In the genomic region with DNA sequence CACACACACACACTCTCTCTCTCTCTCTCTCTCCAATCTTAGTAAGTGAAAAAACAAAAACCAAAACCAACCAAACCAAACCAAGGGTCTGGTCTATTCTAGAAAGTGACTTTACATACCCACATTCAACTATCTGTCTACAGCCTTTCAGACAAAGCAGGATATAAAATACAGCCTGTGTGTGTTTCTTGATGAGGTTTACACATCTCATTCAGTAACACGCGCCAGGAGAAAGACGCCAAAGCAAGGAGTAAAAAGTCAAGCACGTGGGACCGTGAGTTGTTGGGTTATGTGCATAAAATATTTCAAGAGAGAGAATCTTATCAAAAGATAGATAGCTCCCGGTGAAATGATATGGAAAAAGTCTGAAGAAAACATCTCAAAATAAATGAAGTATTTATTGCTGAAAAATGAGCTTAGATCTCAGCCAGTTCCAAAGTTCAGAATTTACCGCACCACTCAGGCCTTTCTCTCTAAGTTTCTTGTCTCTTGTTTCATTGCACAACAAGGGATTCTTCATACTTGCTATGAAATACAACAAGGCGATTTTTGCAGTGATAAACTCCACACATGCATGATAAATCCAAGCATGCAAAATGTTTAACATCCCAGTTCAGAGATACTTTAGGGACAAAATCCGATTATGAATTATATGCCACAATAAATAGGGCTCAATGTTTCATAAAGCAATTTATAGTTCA, we compare ENCODE assay signal across 22 cellular contexts.
DNase-seq lines count a peak whose midpoint lies in the region; ATAC-seq and TF ChIP-seq lines count a peak whose summit lies in the region.
"Had no signal": no experiment of that assay in that cellular context is flagged by ENCODE, and none has a peak within 500 bp of the region (broad histone marks: within the 10 kb centered on the region; RNA-seq: fewer than 3 reads in every experiment).

No MANE protein-coding gene starts in this region.

- H3K9me3 Mint-ChIP-seq in endodermal cell, result no peaks in the 10 kb centered on the region

- peak overlapping the region; percentile 60; the same call in 1 of the 2 replicates for H3K56ac ChIP-seq in IMR-90 (ENCODE audit: extremely low read depth, insufficient read depth, low read length)

- POLR2A ChIA-PET in IMR-90 (lab: Charles Lee; ENCODE audit: unreplicated experiment), result no interaction called here
- POLR2A ChIA-PET in PC-3 (lab: Charles Lee; ENCODE audit: unreplicated experiment), result no interaction called here

- H3K79me2 ChIP-seq in PC-3 (ENCODE audit: low read length), result no peaks in the 10 kb centered on the region

- H3K36me3 Mint-ChIP-seq in endodermal cell (ENCODE audit: low read depth), result no peaks in the 10 kb centered on the region
- H3K36me3 Mint-ChIP-seq: naive thymus-derived CD8-positive, alpha-beta T cell had no signal

- H3K4me1 ChIP-seq in IMR-90 (ENCODE audit: control insufficient read depth, insufficient read depth, low read length) (peaks cover 26% of the 10 kb centered on the region), endodermal cell (ENCODE audit: control insufficient read depth, insufficient read depth, low read length) (peaks cover 7% of the 10 kb centered on the region), left lung (no peaks in the 10 kb centered on the region), PC-3 (ENCODE audit: insufficient read depth, low read length) (0 out of 2 replicates have a peak, but pooled peaks cover 3% of the 10 kb centered on the region)
- H3K4me1 ChIP-seq: breast epithelium, foreskin keratinocyte had no signal

- intact Hi-C loops in IMR-90 (cut with micrococcal nuclease) (loop anchor here (5.0 kb wide), 2 partner anchors 42 to 593 kb away; no protein-coding TSS in a partner anchor), left lung (cut with DNase I) (no loop called here), sciatic nerve (cut with DNase I) (no loop called here), PC-3 (cut with micrococcal nuclease) (no loop called here)

- H3K4me3 ChIP-seq in IMR-90 (ENCODE audit: insufficient read depth, low read depth, low read length) (no peak overlapping the region), endodermal cell (ENCODE audit: low read length) (no peak overlapping the region), left lung (no peak overlapping the region), PC-3 (ENCODE audit: low read length) (no peak overlapping the region)
- H3K4me3 ChIP-seq: breast epithelium had no signal

- no peaks in the 10 kb centered on the region for H3F3A ChIP-seq in PC-3 (ENCODE audit: low read length, unreplicated experiment)

- BruUV-seq in IMR-90 (replicated peaks; lab: Mats Ljungman, UMichigan) (no TSS peak), PC-3 (replicated peaks; lab: Mats Ljungman, UMichigan) (no TSS peak)

- H3K4me1 Mint-ChIP-seq in endodermal cell, result peaks cover 17% of the 10 kb centered on the region
- H3K4me1 Mint-ChIP-seq: CD4-positive, CD25-positive, alpha-beta regulatory T cell; naive thymus-derived CD8-positive, alpha-beta T cell had no signal

- peaks cover 21% of the 10 kb centered on the region for H3K9me1 ChIP-seq in IMR-90 (ENCODE audit: insufficient read depth, low read length)

- no peak overlapping the region for H3K4me3 Mint-ChIP-seq in endodermal cell
- H3K4me3 Mint-ChIP-seq: activated CD4-positive, alpha-beta memory T cell treated with anti-CD3 and anti-CD28 coated beads for 36 hours; CD4-positive, CD25-positive, alpha-beta regulatory T cell; naive thymus-derived CD8-positive, alpha-beta T cell had no signal

- 0 out of 2 replicates have a peak, but pooled peaks cover 10% of the 10 kb centered on the region for H4K20me1 ChIP-seq in IMR-90 (ENCODE audit: insufficient read depth, low read length)
- no peaks in the 10 kb centered on the region for H4K20me1 ChIP-seq in PC-3 (ENCODE audit: low read length)

- no peak for ATAC-seq in IMR-90 (ENCODE audit: low read depth)
- peak; percentile 20 for ATAC-seq in left lung
- peak; percentile 62 for ATAC-seq in sciatic nerve
- no peak for ATAC-seq in PC-3
- ATAC-seq: foreskin keratinocyte; naive thymus-derived CD8-positive, alpha-beta T cell had no signal

- peak overlapping the region; percentile 87 for H3K18ac ChIP-seq in IMR-90 (ENCODE audit: low read depth, low read length)

- no peaks in the 10 kb centered on the region for H3K27me3 Mint-ChIP-seq in endodermal cell (ENCODE audit: insufficient read depth)
- H3K27me3 Mint-ChIP-seq: activated CD4-positive, alpha-beta memory T cell treated with anti-CD3 and anti-CD28 coated beads for 36 hours; CD4-positive, CD25-positive, alpha-beta regulatory T cell had no signal

- peak overlapping the region; percentile 76; the same call in 2 of the 3 replicates for H2BK15ac ChIP-seq in IMR-90 (ENCODE audit: low read depth, low read length)

- CTCF ChIA-PET in IMR-90 (lab: Yijun Ruan, JAX) (interaction anchor here (0.6 to 1.2 kb wide), 3 partner anchors 10 to 178 kb away, joined by 3 read pairs; no protein-coding TSS in a partner anchor), PC-3 (lab: Charles Lee) (no interaction called here)

- H3K79me1 ChIP-seq in IMR-90 (ENCODE audit: low read depth in 1 of 2, low read length in 2 of 2), result peaks cover 2 to 3% of the 10 kb centered on the region in 2 experiments; a peak in 2 of 4 replicates

- H3K9me3 ChIP-seq in IMR-90 (ENCODE audit: control insufficient read depth, insufficient read depth, low read length), result no peaks in the 10 kb centered on the region
- no peaks in the 10 kb centered on the region for H3K9me3 ChIP-seq in endodermal cell (ENCODE audit: control insufficient read depth, low read length)
- no peaks in the 10 kb centered on the region for H3K9me3 ChIP-seq in left lung
- no peaks in the 10 kb centered on the region for H3K9me3 ChIP-seq in PC-3 (ENCODE audit: low read length)
- H3K9me3 ChIP-seq: breast epithelium had no signal

- H2AFZ ChIP-seq in IMR-90 (replicated peaks; ENCODE audit: low read length, poor library complexity) (no peak overlapping the region), PC-3 (ENCODE audit: low read length) (no peak overlapping the region)

- H3K23ac ChIP-seq in IMR-90 (ENCODE audit: low read depth, low read length), result peak overlapping the region; percentile 76; the same call in 1 of the 2 replicates

- no peak for TF ChIP-seq POLR2A in IMR-90 (IDR thresholded peaks at IDR 0.05; ENCODE audit: low read depth, low read length)

- H2BK20ac ChIP-seq in IMR-90 (ENCODE audit: low read depth, low read length), result peak overlapping the region; percentile 52

- no peak for TF ChIP-seq RAD21 in IMR-90 (IDR thresholded peaks at IDR 0.05; ENCODE audit: low read length)

- dilution Hi-C loops in IMR-90 (cut with HindIII; ENCODE audit: low sequenced_read_pairs, unreplicated experiment), result no loop called here

- H4K8ac ChIP-seq in IMR-90 (ENCODE audit: low read depth in 2 of 2, low read length in 2 of 2), result peak overlapping the region in 1 of 2 experiments; percentile 77; a peak in 3 of 4 replicates

- no peak overlapping the region for H2AK9ac ChIP-seq in IMR-90 (replicated peaks; ENCODE audit: low read depth, low read length, poor library complexity)

- peak overlapping the region; percentile 75; the same call in 1 of the 2 replicates for H4K91ac ChIP-seq in IMR-90 (ENCODE audit: insufficient read depth, low read depth, low read length)

- in situ Hi-C loops in IMR-90 (cut with MboI; ENCODE audit: low sequenced_read_pairs), result no loop called here

- H2BK5ac ChIP-seq in IMR-90 (ENCODE audit: low read depth, low read length, poor library complexity, severe bottlenecking), result peak overlapping the region; percentile 90

- H3K36me3 ChIP-seq in IMR-90 (ENCODE audit: control insufficient read depth, insufficient read depth, low read length), result no peaks in the 10 kb centered on the region
- H3K36me3 ChIP-seq in endodermal cell (ENCODE audit: control insufficient read depth, insufficient read depth, low read length), result no peaks in the 10 kb centered on the region
- H3K36me3 ChIP-seq in left lung, result no peaks in the 10 kb centered on the region
- H3K36me3 ChIP-seq in PC-3 (ENCODE audit: low read depth, low read length), result no peaks in the 10 kb centered on the region
- H3K36me3 ChIP-seq: breast epithelium had no signal

- peak overlapping the region; percentile 93; the same call in 1 of the 2 replicates for H2AK5ac ChIP-seq in IMR-90 (ENCODE audit: low read depth, low read length)

- peak overlapping the region; percentile 92; the same call in 1 of the 2 replicates for H3K4ac ChIP-seq in IMR-90 (ENCODE audit: low read depth, low read length)

- peak overlapping the region; percentile 53 for H3K4me2 ChIP-seq in IMR-90 (ENCODE audit: low read depth, low read length)
- no peak overlapping the region for H3K4me2 ChIP-seq in PC-3 (ENCODE audit: low read length)

- peak overlapping the region; percentile 80 for H4K5ac ChIP-seq in IMR-90 (ENCODE audit: low read depth, low read length)

- H3K27ac ChIP-seq in IMR-90 (ENCODE audit: insufficient read depth, low read length), result peak overlapping the region; percentile 96
- H3K27ac ChIP-seq in endodermal cell (ENCODE audit: low read depth, low read length), result peak overlapping the region; percentile 80
- no peak overlapping the region for H3K27ac ChIP-seq in left lung
- no peak overlapping the region for H3K27ac ChIP-seq in PC-3 (ENCODE audit: low read length)
- H3K27ac ChIP-seq: foreskin keratinocyte had no signal

- H2BK120ac ChIP-seq in IMR-90 (ENCODE audit: low read depth, low read length), result peak overlapping the region; percentile 94

- H3K27me3 ChIP-seq in IMR-90 (ENCODE audit: control insufficient read depth, insufficient read depth, low read length) (no peaks in the 10 kb centered on the region), endodermal cell (ENCODE audit: control insufficient read depth, insufficient read depth, low read length, poor library complexity, severe bottlenecking) (no peaks in the 10 kb centered on the region), left lung (no peaks in the 10 kb centered on the region), PC-3 (ENCODE audit: low read length) (no peaks in the 10 kb centered on the region)
- H3K27me3 ChIP-seq: breast epithelium, foreskin keratinocyte had no signal

- peak overlapping the region; percentile 92 for H3K14ac ChIP-seq in IMR-90 (replicated peaks; ENCODE audit: low read depth, low read length)

- no peak overlapping the region for H3K27ac Mint-ChIP-seq in endodermal cell
- H3K27ac Mint-ChIP-seq: activated CD4-positive, alpha-beta memory T cell treated with anti-CD3 and anti-CD28 coated beads for 36 hours; CD4-positive, CD25-positive, alpha-beta regulatory T cell; naive thymus-derived CD8-positive, alpha-beta T cell had no signal

- DNase-seq in IMR-90 (peak; percentile 24), endodermal cell (no peak), left lung (no peak), sciatic nerve (ENCODE audit: low spot score) (no peak), PC-3 (no peak), AG08395 (ENCODE audit: low spot score) (no peak), NCI-H446 treated with DMSO at 0.1 percent for 48 hours (lab: John Stamatoyannopoulos, UW) (no peak), islet precursor cell (no peak)
- DNase-seq: ACHN; activated CD4-positive, alpha-beta memory T cell treated with anti-CD3 and anti-CD28 coated beads for 36 hours; activated CD4-positive, CD25-positive, alpha-beta regulatory T cell; activated effector memory CD4-positive, alpha-beta T cell treated with anti-CD3 and anti-CD28 coated beads, Interleukin-2, amount 50 U/mL, for 16 hours; CD4-positive, CD25-positive, alpha-beta regulatory T cell; dermis blood vessel endothelial cell; foreskin keratinocyte; mammary epithelial cell; naive thymus-derived CD8-positive, alpha-beta T cell; NCI-H1417 treated with DMSO at 0.1 percent for 48 hours; NCI-H524 treated with DMSO at 0.1 percent for 48 hours; RPMI8226; T-helper 9 cell had no signal

- H3K9ac ChIP-seq in IMR-90 (ENCODE audit: low read depth, low read length) (0 out of 2 replicates have a peak overlapping the region, but pooled peaks have one; percentile 22), endodermal cell (ENCODE audit: extremely low read depth, low read length, poor library complexity, severe bottlenecking) (no peak overlapping the region), PC-3 (ENCODE audit: low read length) (no peak overlapping the region)

- 90% methylated on average over 2 of the region's 9 CpGs; no CpG with 5 or more reads in 1 of the 2 experiments for WGBS in IMR-90 (ENCODE audit: extremely low coverage in 2 of 2, insufficient read length in 1 of 2), 2 experiments
- WGBS in endodermal cell (ENCODE audit: insufficient coverage in 1 of 2, insufficient read length in 1 of 2), 2 experiments, result 91 to 97% methylated on average over 8 to 9 of the region's 9 CpGs

- H3K9me2 ChIP-seq in PC-3 (replicated peaks; ENCODE audit: low read length), result no peaks in the 10 kb centered on the region

- no peak for TF ChIP-seq CTCF in IMR-90 (conservative IDR thresholded peaks at IDR 0.05; ENCODE audit: low read depth, low read length)
- TF ChIP-seq CTCF in endodermal cell (conservative IDR thresholded peaks at IDR 0.05), result no peak
- TF ChIP-seq CTCF in left lung (IDR thresholded peaks at IDR 0.05), result no peak
- TF ChIP-seq CTCF in PC-3 (conservative IDR thresholded peaks at IDR 0.05; ENCODE audit: low read depth, low read length), result no peak

Comparison
In these comparisons a context has a peak if more than half of its experiments do, and no peak if none do; other contexts are left out.
1. ATAC-seq: peak in left lung (single experiment) and sciatic nerve (single experiment); none in IMR-90 (single experiment) and PC-3 (single experiment).
2. H3K27ac ChIP-seq: peak in IMR-90 (single experiment) and endodermal cell (single experiment); none in left lung (0 of 2) and PC-3 (single experiment).